Comparison of ENCODE assay signal across 8 cellular contexts in the genomic region with DNA sequence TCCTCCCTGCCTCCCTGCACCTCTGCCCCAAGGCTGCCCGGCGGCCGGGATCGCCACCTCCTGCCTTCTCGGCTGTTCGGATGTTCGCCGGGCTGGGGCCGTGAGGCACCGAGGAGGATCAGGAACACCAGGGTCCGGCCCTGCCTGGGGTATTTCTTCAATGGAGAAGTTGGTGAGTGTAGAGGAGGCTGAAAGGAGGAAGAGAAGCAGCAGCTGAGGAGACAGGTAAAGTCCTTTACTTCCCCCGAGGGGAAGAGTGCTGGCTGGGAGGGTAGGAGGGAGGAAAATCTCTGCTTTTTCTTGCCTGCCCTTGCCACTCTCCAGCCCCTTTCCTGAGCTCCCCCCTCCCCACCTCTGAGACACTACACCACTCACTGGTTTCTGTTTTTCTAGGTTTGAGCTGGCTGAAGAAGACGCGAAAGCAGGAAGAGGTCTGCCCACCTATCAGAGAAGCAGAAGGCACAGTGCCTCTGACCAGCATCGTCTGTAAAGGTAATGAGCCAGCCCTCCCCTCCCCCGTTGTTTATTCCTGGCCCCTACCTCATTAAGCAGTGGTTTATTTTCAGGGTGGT. TPM values are rescaled to one million over a fixed set of nuclear protein-coding genes. Genes with fewer than 3 reads are reported as not detected.
A peak's percentile ranks its signal among the peaks of the same experiment; 100 is the strongest.
DNase-seq lines count a peak whose midpoint lies in the region; ATAC-seq, FAIRE-seq and TF ChIP-seq lines count a peak whose summit lies in the region.

No MANE protein-coding gene starts in this region.

- H3K27ac Mint-ChIP-seq in T-cell: peak overlapping the region in 1 of 2 donors; percentile 87

- no peak for TF ChIP-seq CTCF in DOHH2 (IDR thresholded peaks at IDR 0.05; ENCODE audit: low read depth, low read length, poor library complexity, severe bottlenecking)

- peak; percentile 33 for ATAC-seq in GM19397 (IDR thresholded peaks at IDR 0.05; ENCODE audit: unreplicated experiment)
- peak; percentile 43 for ATAC-seq in HG03457 (IDR thresholded peaks at IDR 0.05; ENCODE audit: unreplicated experiment)
- ATAC-seq in T-cell (replicated peaks in 1 of 4): peak in 2 of 4 experiments; percentile 3 to 6

- peaks cover 24% of the 10 kb centered on the region for H3K4me1 ChIP-seq in DOHH2 (ENCODE audit: control insufficient read depth, low read length)
- H3K4me1 ChIP-seq in mucosa of rectum (ENCODE audit: control insufficient read depth in 2 of 2, insufficient read depth in 2 of 2, low read length in 2 of 2): peaks cover 15 to 20% of the 10 kb centered on the region in 2 donors

- H3K9me3 ChIP-seq in DOHH2 (ENCODE audit: control insufficient read depth, insufficient read depth, low read length): no peaks in the 10 kb centered on the region
- no peaks in the 10 kb centered on the region for H3K9me3 ChIP-seq in mucosa of rectum (ENCODE audit: control insufficient read depth in 2 of 2, low read length in 2 of 2)

- H3K9me2 ChIP-seq in DOHH2 (replicated peaks; ENCODE audit: control insufficient read depth, low read length): no peaks in the 10 kb centered on the region

- peaks cover 29% of the 10 kb centered on the region for H3K36me3 Mint-ChIP-seq in T-cell

- peak overlapping the region; percentile 73 for H3K4me2 ChIP-seq in DOHH2 (ENCODE audit: low read length)

- peak overlapping the region; percentile 33 for H3K27ac ChIP-seq in DOHH2 (ENCODE audit: low read depth, low read length)
- peak overlapping the region; percentile 82 to 88 for H3K27ac ChIP-seq in mucosa of rectum (ENCODE audit: low read depth in 2 of 2, low read length in 2 of 2)

- peaks cover 71% of the 10 kb centered on the region for H3K79me2 ChIP-seq in DOHH2 (ENCODE audit: control insufficient read depth, low read length)

- POLR2A ChIA-PET in T-cell (lab: Charles Lee): interaction anchor here (0.5 to 0.6 kb wide), 2 partner anchors 29 to 1405 kb away, joined by 3 to 7 read pairs; no protein-coding TSS in a partner anchor

- H3K27me3 Mint-ChIP-seq in T-cell: no peaks in the 10 kb centered on the region

- peak overlapping the region; percentile 82 for H3K4me3 ChIP-seq in DOHH2 (ENCODE audit: low read length)
- H3K4me3 ChIP-seq in mucosa of rectum (ENCODE audit: low read length in 2 of 2): peak overlapping the region; percentile 80 to 93

- no peaks in the 10 kb centered on the region for H3K27me3 ChIP-seq in DOHH2 (ENCODE audit: control insufficient read depth, low read length)
- H3K27me3 ChIP-seq in mucosa of rectum (ENCODE audit: control insufficient read depth in 2 of 2, insufficient read depth in 2 of 2, low read length in 2 of 2): no peaks in the 10 kb centered on the region

- H3K4me3 Mint-ChIP-seq in T-cell: no peak overlapping the region

- H3F3A ChIP-seq in DOHH2 (ENCODE audit: control insufficient read depth, insufficient read depth): no peaks in the 10 kb centered on the region

- H3K9ac ChIP-seq in mucosa of rectum (ENCODE audit: low read depth in 1 of 2, low read length in 2 of 2): peak overlapping the region; percentile 83 to 90

- no peaks in the 10 kb centered on the region for H4K20me1 ChIP-seq in DOHH2 (ENCODE audit: control insufficient read depth, insufficient read depth, low read depth, low read length)

- no peaks in the 10 kb centered on the region for H3K9me3 Mint-ChIP-seq in T-cell

- H3K36me3 ChIP-seq in DOHH2 (ENCODE audit: control insufficient read depth, low read length) (peaks cover 27% of the 10 kb centered on the region), mucosa of rectum (ENCODE audit: control insufficient read depth in 2 of 2, insufficient read depth in 2 of 2, low read length in 2 of 2) (peaks cover 8 to 11% of the 10 kb centered on the region in 2 donors)

- FAIRE-seq in urothelium cell line (lab: Jason Lieb, UNC): no peak

- CTCF ChIA-PET in T-cell (lab: Charles Lee): interaction anchor here (0.6 to 3.1 kb wide), 6 partner anchors 31 to 405 kb away, joined by 4 to 11 read pairs (median 6); a partner anchor contains a TSS

- peaks cover 59 to 67% (median 64%) of the 10 kb centered on the region in 3 donors for H3K4me1 Mint-ChIP-seq in T-cell

- peak in 21 of 34 experiments; percentile 3 to 44 (median 21) for DNase-seq in T-cell
- DNase-seq in dermis blood vessel endothelial cell: peak; percentile 51
- DNase-seq in urothelium cell line (ENCODE audit: low spot score): peak; percentile 6
- no peak for DNase-seq in NCI-H1694 (lab: John Stamatoyannopoulos, UW)

RNA-seq across cellular contexts. Expression of a gene that starts 0.5 kb away (rescaled TPM):
- 10 to 100 TPM; 17.7 to 24.8 (median 21.8) TPM for total RNA-seq in T-cell
- 23.3 and 23.7 TPM in 2 replicates for total RNA-seq in dermis blood vessel endothelial cell

RNA-seq across cellular contexts. Expression of a gene that starts 0.9 kb away (rescaled TPM):
- total RNA-seq in T-cell (10 to 100 TPM; 42.9 to 88.1 (median 77.0) TPM), dermis blood vessel endothelial cell (12.3 and 12.7 TPM in 2 replicates)
